ENCODE assay signal across 9 cellular contexts in genomic region chr6:11363881-11364576, GRCh38.
DNase-seq lines count a peak whose midpoint lies in the region; ATAC-seq lines count a peak whose summit lies in the region.
"Had no signal": no experiment of that assay in that cellular context is flagged by ENCODE, and none has a peak within 500 bp of the region (broad histone marks: within the 10 kb centered on the region; RNA-seq: fewer than 3 reads in every experiment).

No MANE protein-coding gene starts in this region.

- no peak overlapping the region for H3K18ac ChIP-seq in mesendoderm (ENCODE audit: low read length)

- H3K9me3 ChIP-seq in subcutaneous abdominal adipose tissue (ENCODE audit: control insufficient read depth in 5 of 5, low read length in 5 of 5), result no peaks in the 10 kb centered on the region

- no CpG with 5 or more reads among the region's 2 CpGs for WGBS in mesendoderm (ENCODE audit: extremely low coverage, insufficient coverage, low lambda C conversion rate)

- H4K5ac ChIP-seq in mesendoderm (ENCODE audit: low read length), result no peak overlapping the region

- no peak overlapping the region for H3K4me3 Mint-ChIP-seq in T-helper 1 cell treated with Interleukin-12 subunit alpha and Interleukin-12 subunit beta and Interleukin-4 antibody, amounts not matched to agents 30 μg/mL and 1 μg/mL, for 36 hours
- H3K4me3 Mint-ChIP-seq in naive thymus-derived CD8-positive, alpha-beta T cell, result peak overlapping the region in 1 of 10 donors; percentile 32

- H3K79me1 ChIP-seq in mesendoderm (ENCODE audit: low read length), result no peaks in the 10 kb centered on the region

- H3K9ac ChIP-seq in subcutaneous abdominal adipose tissue (ENCODE audit: low read length in 5 of 5) (no peak overlapping the region), mesendoderm (ENCODE audit: low read length) (no peak overlapping the region)

- no peaks in the 10 kb centered on the region for H3K79me2 ChIP-seq in mesendoderm (ENCODE audit: control insufficient read depth, insufficient read depth, low read length)

- peaks cover 79% of the 10 kb centered on the region for H3K4me1 Mint-ChIP-seq in T-helper 1 cell treated with Interleukin-12 subunit alpha and Interleukin-12 subunit beta and Interleukin-4 antibody, amounts not matched to agents 30 μg/mL and 1 μg/mL, for 36 hours (ENCODE audit: low read depth)
- H3K4me1 Mint-ChIP-seq in naive thymus-derived CD8-positive, alpha-beta T cell, result peaks cover 31 to 92% (median 72%) of the 10 kb centered on the region in 4 donors

- no peak overlapping the region for H3K4me2 ChIP-seq in mesendoderm (ENCODE audit: low read length)

- H2AK5ac ChIP-seq in mesendoderm (ENCODE audit: low read length), result no peak overlapping the region

- H3K4me3 ChIP-seq in subcutaneous abdominal adipose tissue (ENCODE audit: low read depth in 1 of 5, low read length in 5 of 5) (no peak overlapping the region), mesendoderm (ENCODE audit: low read length) (no peak overlapping the region)

- no peak overlapping the region for H2BK5ac ChIP-seq in mesendoderm (ENCODE audit: low read length)

- DNase-seq in T-helper 1 cell (no peak), NOMO-1 treated with DMSO at 0.1 percent for 48 hours (lab: John Stamatoyannopoulos, UW; ENCODE audit: unreplicated experiment) (no peak), mesenteric fat pad (ENCODE audit: low spot score) (no peak), mesendoderm (no peak)
- DNase-seq in activated naive CD8-positive, alpha-beta T cell treated with anti-CD3 and anti-CD28 coated beads, Interleukin-2, amount 50 U/mL, for 16 hours (ENCODE audit: low read depth, low spot score), result peak; percentile 52
- DNase-seq in naive thymus-derived CD8-positive, alpha-beta T cell, result no peak
- DNase-seq: NCI-H1436 treated with DMSO at 0.1 percent for 48 hours had no signal

- no peak overlapping the region for H4K8ac ChIP-seq in mesendoderm (ENCODE audit: low read depth, low read length)

- H2BK120ac ChIP-seq in mesendoderm (ENCODE audit: low read depth, low read length), result no peak overlapping the region

- H3K23ac ChIP-seq in mesendoderm (ENCODE audit: low read length), result no peak overlapping the region

- H3K36me3 Mint-ChIP-seq in T-helper 1 cell treated with Interleukin-12 subunit alpha and Interleukin-12 subunit beta and Interleukin-4 antibody, amounts not matched to agents 30 μg/mL and 1 μg/mL, for 36 hours (ENCODE audit: low read depth), result peaks cover 50% of the 10 kb centered on the region
- H3K36me3 Mint-ChIP-seq in naive thymus-derived CD8-positive, alpha-beta T cell, result peaks cover 34 to 65% (median 53%) of the 10 kb centered on the region in 3 donors

- no peak overlapping the region for H3K4ac ChIP-seq in mesendoderm (ENCODE audit: low read depth, low read length)

- H3K36me3 ChIP-seq in subcutaneous abdominal adipose tissue (ENCODE audit: control insufficient read depth in 5 of 5, insufficient read depth in 5 of 5, low read length in 5 of 5), result no peaks in the 10 kb centered on the region
- H3K36me3 ChIP-seq in mesendoderm (ENCODE audit: control insufficient read depth, insufficient read depth, low read length), result no peaks in the 10 kb centered on the region

- H3K4me1 ChIP-seq in subcutaneous abdominal adipose tissue (ENCODE audit: control insufficient read depth in 5 of 5, insufficient read depth in 5 of 5, low read length in 5 of 5) (peaks cover 4 to 39% (median 5%) of the 10 kb centered on the region in 5 donors), mesendoderm (ENCODE audit: control insufficient read depth, low read depth, low read length) (peaks cover 3% of the 10 kb centered on the region)

- H3K27ac ChIP-seq in subcutaneous abdominal adipose tissue (ENCODE audit: low read depth, low read length) (peak overlapping the region; percentile 73), mesendoderm (ENCODE audit: low read depth, low read length) (no peak overlapping the region)

- no peaks in the 10 kb centered on the region for H3K27me3 Mint-ChIP-seq in T-helper 1 cell treated with Interleukin-12 subunit alpha and Interleukin-12 subunit beta and Interleukin-4 antibody, amounts not matched to agents 30 μg/mL and 1 μg/mL, for 36 hours (ENCODE audit: low read depth)
- H3K27me3 Mint-ChIP-seq in naive thymus-derived CD8-positive, alpha-beta T cell, result no peaks in the 10 kb centered on the region

- peak overlapping the region; percentile 23 for H3K27ac Mint-ChIP-seq in T-helper 1 cell treated with Interleukin-12 subunit alpha and Interleukin-12 subunit beta and Interleukin-4 antibody, amounts not matched to agents 30 μg/mL and 1 μg/mL, for 36 hours
- peak overlapping the region in 2 of 10 donors; percentile 50 for H3K27ac Mint-ChIP-seq in naive thymus-derived CD8-positive, alpha-beta T cell

- peak; percentile 25 to 63 for ATAC-seq in naive thymus-derived CD8-positive, alpha-beta T cell

- H3K56ac ChIP-seq in mesendoderm (ENCODE audit: low read length), result no peak overlapping the region

- POLR2A ChIA-PET in naive thymus-derived CD8-positive, alpha-beta T cell (lab: Charles Lee), result no interaction called here

- H3K27me3 ChIP-seq in subcutaneous abdominal adipose tissue (ENCODE audit: control insufficient read depth in 5 of 5, insufficient read depth in 4 of 5, low read length in 5 of 5) (no peaks in the 10 kb centered on the region), mesendoderm (ENCODE audit: insufficient read depth, low read length, poor library complexity) (no peaks in the 10 kb centered on the region)

- H2BK15ac ChIP-seq in mesendoderm (replicated peaks; ENCODE audit: low read depth), result no peak overlapping the region

- peaks cover 23% of the 10 kb centered on the region for H3K9me3 Mint-ChIP-seq in T-helper 1 cell treated with Interleukin-12 subunit alpha and Interleukin-12 subunit beta and Interleukin-4 antibody, amounts not matched to agents 30 μg/mL and 1 μg/mL, for 36 hours
- H3K9me3 Mint-ChIP-seq in naive thymus-derived CD8-positive, alpha-beta T cell, result peaks cover 6 to 21% (median 13%) of the 10 kb centered on the region in 9 donors
